In genomic region chr17:5234645-5235576, GRCh38 we compare ENCODE assay signal across 10 cellular contexts. TPM values are rescaled to one million over a fixed set of nuclear protein-coding genes. Genes with fewer than 3 reads are reported as not detected.
DNase-seq lines count a peak whose midpoint lies in the region; ATAC-seq lines count a peak whose summit lies in the region.
"Had no signal": no experiment of that assay in that cellular context is flagged by ENCODE, and none has a peak within 500 bp of the region (broad histone marks: within the 10 kb centered on the region; RNA-seq: fewer than 3 reads in every experiment).

Gene SCIMP, minus strand, starts transcription at chr17:5234860. Its CDS starts 105 bp downstream, at chr17:5234755.

- intact Hi-C loops in aorta (cut with DNase I): loop anchor here in 1 of 2 donors (10.0 kb wide), 1 partner anchor 80 kb away; no protein-coding TSS in a partner anchor

- H3K9me3 Mint-ChIP-seq in stimulated activated naive CD8-positive, alpha-beta T cell treated with anti-CD3 and anti-CD28 coated beads, Interleukin-15, Interleukin-2, amounts not matched to agents 100 ng/mL and 50 ng/mL, for 24 hours: no peaks in the 10 kb centered on the region

- H3K4me3 Mint-ChIP-seq in stimulated activated naive CD8-positive, alpha-beta T cell treated with anti-CD3 and anti-CD28 coated beads, Interleukin-15, Interleukin-2, amounts not matched to agents 100 ng/mL and 50 ng/mL, for 24 hours: peak within 1 kb of the TSS; percentile 27

- H3K27me3 ChIP-seq in aorta (ENCODE audit: control insufficient read depth in 1 of 2, insufficient read depth in 2 of 2, low read length in 1 of 2): no peaks in the 10 kb centered on the region

- ATAC-seq in stimulated activated naive CD8-positive, alpha-beta T cell treated with anti-CD3 and anti-CD28 coated beads, Interleukin-15, Interleukin-2, amounts not matched to agents 100 U/mL and 50 U/mL, for 24 hours: no peak
- ATAC-seq in HG03439 (IDR thresholded peaks at IDR 0.05; ENCODE audit: unreplicated experiment): peak; percentile 39
- ATAC-seq in esophagus mucosa: peak; percentile 41
- peak; percentile 27 for ATAC-seq in aorta (ENCODE audit: low FRiP score)
- no peak for ATAC-seq in HG03520 (IDR thresholded peaks at IDR 0.05; ENCODE audit: unreplicated experiment)
- ATAC-seq in HG02884 (IDR thresholded peaks at IDR 0.05; ENCODE audit: unreplicated experiment): no peak

- 92 to 93% methylated on average over 19 of the region's 19 CpGs for WGBS in aorta, 2 donors

- H3K4me1 Mint-ChIP-seq in stimulated activated naive CD8-positive, alpha-beta T cell treated with anti-CD3 and anti-CD28 coated beads, Interleukin-15, Interleukin-2, amounts not matched to agents 100 ng/mL and 50 ng/mL, for 24 hours (ENCODE audit: low read depth): peaks cover 58% of the 10 kb centered on the region

- no peaks in the 10 kb centered on the region for H3K27me3 Mint-ChIP-seq in stimulated activated naive CD8-positive, alpha-beta T cell treated with anti-CD3 and anti-CD28 coated beads, Interleukin-15, Interleukin-2, amounts not matched to agents 100 ng/mL and 50 ng/mL, for 24 hours

- no peaks in the 10 kb centered on the region for H3K4me1 ChIP-seq in aorta (ENCODE audit: control insufficient read depth in 1 of 2, insufficient read depth in 2 of 2, low read length in 2 of 2)

- no peaks in the 10 kb centered on the region for H3K36me3 Mint-ChIP-seq in stimulated activated naive CD8-positive, alpha-beta T cell treated with anti-CD3 and anti-CD28 coated beads, Interleukin-15, Interleukin-2, amounts not matched to agents 100 ng/mL and 50 ng/mL, for 24 hours (ENCODE audit: low read depth)

- no peak within 1 kb of the TSS for H3K27ac ChIP-seq in aorta (ENCODE audit: low read depth in 1 of 2, low read length in 2 of 2)

- no peaks in the 10 kb centered on the region for H3K36me3 ChIP-seq in aorta (ENCODE audit: control insufficient read depth in 1 of 2, insufficient read depth in 2 of 2, low read length in 1 of 2)

- no peak for DNase-seq in stimulated activated naive CD8-positive, alpha-beta T cell treated with anti-CD3 and anti-CD28 coated beads, Interleukin-15, Interleukin-2, amounts not matched to agents 100 U/mL and 50 U/mL, for 24 hours
- DNase-seq in aorta: peak; percentile 68 to 85
- DNase-seq in NCI-H1092 treated with DMSO at 0.1 percent for 48 hours (lab: John Stamatoyannopoulos, UW): no peak

- no peak within 1 kb of the TSS for H3K4me3 ChIP-seq in aorta (ENCODE audit: low read length in 2 of 2)

- peak within 1 kb of the TSS; percentile 6 for H3K27ac Mint-ChIP-seq in stimulated activated naive CD8-positive, alpha-beta T cell treated with anti-CD3 and anti-CD28 coated beads, Interleukin-15, Interleukin-2, amounts not matched to agents 100 ng/mL and 50 ng/mL, for 24 hours

- no peaks in the 10 kb centered on the region for H3K9me3 ChIP-seq in aorta (ENCODE audit: control insufficient read depth, low read length)

RNA-seq across cellular contexts. Expression of gene SCIMP, which starts in this region (rescaled TPM):
- 0.72 TPM for total RNA-seq in esophagus mucosa
- total RNA-seq in aorta: 1 to 10 TPM; 5.8 to 6.1 TPM
- 1 to 10 TPM in 1 of 2 donors, under 1 TPM in 1; 0.84 to 8.0 TPM for polyA plus RNA-seq in aorta
- total RNA-seq: pulmonary artery endothelial cell had no signal
- polyA plus RNA-seq: BJ had no signal

Comparison
In these comparisons a context has a peak if more than half of its experiments do, and no peak if none do; other contexts are left out.
1. Peak in ATAC-seq in esophagus mucosa; RNA of the gene not detected or under 1 TPM.
2. ATAC-seq: peak in HG03439 (single experiment) and aorta (single experiment); none in stimulated activated naive CD8-positive, alpha-beta T cell treated with anti-CD3 and anti-CD28 coated beads, Interleukin-15, Interleukin-2, amounts not matched to agents 100 U/mL and 50 U/mL, for 24 hours (single experiment), HG03520 (single experiment) and HG02884 (single experiment).
3. DNase-seq: peak in aorta (2 of 2); none in stimulated activated naive CD8-positive, alpha-beta T cell treated with anti-CD3 and anti-CD28 coated beads, Interleukin-15, Interleukin-2, amounts not matched to agents 100 U/mL and 50 U/mL, for 24 hours (single experiment) and NCI-H1092 treated with DMSO at 0.1 percent for 48 hours (single experiment).